ENCODE assay signal across 20 cellular contexts in genomic region chr16:86448306-86448705, GRCh38.
DNase-seq lines count a peak whose midpoint lies in the region; ATAC-seq and TF ChIP-seq lines count a peak whose summit lies in the region.
"Had no signal": no experiment of that assay in that cellular context is flagged by ENCODE, and none has a peak within 500 bp of the region (broad histone marks: within the 10 kb centered on the region; RNA-seq: fewer than 3 reads in every experiment).

No MANE protein-coding gene starts in this region.

- no peaks in the 10 kb centered on the region for H3K36me3 Mint-ChIP-seq in activated T-helper 17 cell treated with anti-CD3 and anti-CD28 coated beads, Interleukin-2, amount 50 U/mL, for 72 hours (ENCODE audit: low read depth)

- no peak for TF ChIP-seq EP300 in stomach (IDR thresholded peaks at IDR 0.05)

- ATAC-seq in GM19455 (IDR thresholded peaks at IDR 0.05; ENCODE audit: unreplicated experiment): no peak
- ATAC-seq in activated T-helper 17 cell treated with anti-CD3 and anti-CD28 coated beads, Interleukin-2, amount 50 U/mL, for 72 hours (replicated peaks): no peak
- ATAC-seq: A549, HepG2, Right ventricle myocardium inferior had no signal

- peak; percentile 42 to 47 for DNase-seq in Kasumi-1 (lab: John Stamatoyannopoulos, UW)
- DNase-seq in NOMO-1 treated with DMSO at 0.1 percent for 48 hours (lab: John Stamatoyannopoulos, UW; ENCODE audit: unreplicated experiment): peak; percentile 79
- peak; percentile 41 for DNase-seq in fibroblast of gingiva (ENCODE audit: low read depth)
- no peak for DNase-seq in stomach
- DNase-seq in GOT3 (lab: John Stamatoyannopoulos, UW): no peak
- DNase-seq: Calu3; CD4-positive, alpha-beta T cell; EL; HFFc6; NCI-H1105 treated with DMSO at 0.1 percent for 48 hours; NCI-H1694; NCI-H2107; NCI-H510A treated with DMSO at 0.1 percent for 48 hours had no signal

- no peak for TF ChIP-seq POLR2A in stomach (IDR thresholded peaks at IDR 0.05)

- H3K36me3 ChIP-seq in stomach: no peaks in the 10 kb centered on the region

- no peak overlapping the region for H3K4me3 Mint-ChIP-seq in activated T-helper 17 cell treated with anti-CD3 and anti-CD28 coated beads, Interleukin-2, amount 50 U/mL, for 72 hours
- H3K4me3 Mint-ChIP-seq: CD4-positive, alpha-beta T cell; HFFc6 had no signal

- H3K4me1 ChIP-seq in stomach: peaks cover 0 to 13% (median 8%) of the 10 kb centered on the region in 4 donors
- H3K4me1 ChIP-seq: A549 had no signal

- peaks cover 0 to 5% (median 0%) of the 10 kb centered on the region in 4 donors for H3K9me3 ChIP-seq in stomach

- H3K9me3 Mint-ChIP-seq in activated T-helper 17 cell treated with anti-CD3 and anti-CD28 coated beads, Interleukin-2, amount 50 U/mL, for 72 hours: no peaks in the 10 kb centered on the region
- H3K9me3 Mint-ChIP-seq: CD4-positive, alpha-beta T cell; HFFc6 had no signal

- H3K4me1 Mint-ChIP-seq in activated T-helper 17 cell treated with anti-CD3 and anti-CD28 coated beads, Interleukin-2, amount 50 U/mL, for 72 hours: no peaks in the 10 kb centered on the region

- H3K27ac ChIP-seq in stomach: peak overlapping the region in 3 of 5 donors; percentile 48 to 60 (median 53)
- H3K27ac ChIP-seq: A549, KMS-11, SK-N-MC had no signal

- H3K27me3 ChIP-seq in stomach: peaks cover 0 to 19% (median 6%) of the 10 kb centered on the region in 3 donors

- intact Hi-C loops in stomach (cut with DNase I; ENCODE audit: low total_unique reads): no loop called here

- WGBS in stomach, 5 donors: 46 to 68% (median 62%) methylated on average over 5 of the region's 5 CpGs

- no peak overlapping the region for H3K4me3 ChIP-seq in stomach
- H3K4me3 ChIP-seq: A549, SK-N-MC had no signal

- H3K27me3 Mint-ChIP-seq in activated T-helper 17 cell treated with anti-CD3 and anti-CD28 coated beads, Interleukin-2, amount 50 U/mL, for 72 hours: peaks cover 27% of the 10 kb centered on the region

- no peak overlapping the region for H3K27ac Mint-ChIP-seq in activated T-helper 17 cell treated with anti-CD3 and anti-CD28 coated beads, Interleukin-2, amount 50 U/mL, for 72 hours
- H3K27ac Mint-ChIP-seq: HFFc6 had no signal

- no peak for TF ChIP-seq CTCF in stomach (IDR thresholded peaks at IDR 0.05)

Comparison
In these comparisons a context has a peak if more than half of its experiments do, and no peak if none do; other contexts are left out.
1. DNase-seq: peak in Kasumi-1 (2 of 2), NOMO-1 treated with DMSO at 0.1 percent for 48 hours (single experiment) and fibroblast of gingiva (single experiment); none in stomach (single experiment) and GOT3 (single experiment).